ENCODE assay signal across 10 cellular contexts in the genomic region with DNA sequence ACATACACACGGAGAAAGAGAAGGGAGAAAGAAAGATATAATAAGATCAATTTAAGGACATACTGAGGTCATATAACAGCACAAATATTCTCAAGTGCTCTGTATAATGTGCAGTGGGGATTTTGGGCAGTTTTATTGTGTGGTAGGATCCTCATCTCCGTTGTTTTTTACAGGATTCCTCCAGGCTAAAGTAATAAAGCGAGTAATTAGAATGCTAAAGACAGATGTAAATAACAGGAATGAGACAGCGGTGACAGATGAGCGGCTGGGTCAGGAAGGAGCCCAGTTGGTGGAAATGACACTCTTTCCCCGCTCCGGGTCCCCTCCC. TPM values are rescaled to one million over a fixed set of nuclear protein-coding genes. Genes with fewer than 3 reads are reported as not detected.
A peak's percentile ranks its signal among the peaks of the same experiment; 100 is the strongest.
DNase-seq lines count a peak whose midpoint lies in the region; ATAC-seq and TF ChIP-seq lines count a peak whose summit lies in the region.
"Had no signal": no experiment of that assay in that cellular context is flagged by ENCODE, and none has a peak within 500 bp of the region (broad histone marks: within the 10 kb centered on the region; RNA-seq: fewer than 3 reads in every experiment).

No MANE protein-coding gene starts in this region.

- no peaks in the 10 kb centered on the region for H3K9me3 ChIP-seq in CD8-positive, alpha-beta memory T cell (ENCODE audit: low read length)
- H3K9me3 ChIP-seq in SK-N-MC (ENCODE audit: low read depth, low read length): no peaks in the 10 kb centered on the region

- CTCF ChIA-PET in CD8-positive, alpha-beta memory T cell (lab: Charles Lee): no interaction called here

- no peaks in the 10 kb centered on the region for H3K36me3 ChIP-seq in CD8-positive, alpha-beta memory T cell (ENCODE audit: insufficient read depth, low read length)
- H3K36me3 ChIP-seq in SK-N-MC (ENCODE audit: insufficient read depth, low read length): no peaks in the 10 kb centered on the region

- peaks cover 37 to 86% of the 10 kb centered on the region in 2 donors for H3K27me3 Mint-ChIP-seq in CD8-positive, alpha-beta memory T cell
- peaks cover 86% of the 10 kb centered on the region for H3K27me3 Mint-ChIP-seq in progenitor cell of endocrine pancreas

- no peaks in the 10 kb centered on the region for H3K4me1 ChIP-seq in CD8-positive, alpha-beta memory T cell (ENCODE audit: insufficient read depth, low read length)

- ATAC-seq in HG02759 (IDR thresholded peaks at IDR 0.05; ENCODE audit: unreplicated experiment): no peak

- peaks cover 4 to 16% (median 14%) of the 10 kb centered on the region in 3 donors for H3K4me1 Mint-ChIP-seq in CD8-positive, alpha-beta memory T cell
- H3K4me1 Mint-ChIP-seq in progenitor cell of endocrine pancreas (ENCODE audit: low read depth): peaks cover 3% of the 10 kb centered on the region

- no peak overlapping the region for H3K4me3 ChIP-seq in CD8-positive, alpha-beta memory T cell (ENCODE audit: low read length)
- H3K4me3 ChIP-seq in SK-N-MC: peak overlapping the region; percentile 72

- POLR2A ChIA-PET in CD8-positive, alpha-beta memory T cell (lab: Charles Lee): no interaction called here

- H3K27ac ChIP-seq in CD8-positive, alpha-beta memory T cell (ENCODE audit: low read depth, low read length): no peak overlapping the region
- no peak overlapping the region for H3K27ac ChIP-seq in SK-N-MC

- peak overlapping the region; percentile 37 to 84 (median 75) for H3K4me3 Mint-ChIP-seq in CD8-positive, alpha-beta memory T cell
- peak overlapping the region; percentile 27 for H3K4me3 Mint-ChIP-seq in progenitor cell of endocrine pancreas (ENCODE audit: low read depth)

- H3K27me3 ChIP-seq in CD8-positive, alpha-beta memory T cell (ENCODE audit: insufficient read depth, low read length, poor library complexity, severe bottlenecking): peaks cover 10% of the 10 kb centered on the region

- H3K27ac Mint-ChIP-seq in CD8-positive, alpha-beta memory T cell: no peak overlapping the region
- H3K27ac Mint-ChIP-seq in progenitor cell of endocrine pancreas: no peak overlapping the region

- H3K36me3 Mint-ChIP-seq in CD8-positive, alpha-beta memory T cell: no peaks in the 10 kb centered on the region
- no peaks in the 10 kb centered on the region for H3K36me3 Mint-ChIP-seq in progenitor cell of endocrine pancreas (ENCODE audit: insufficient read depth)

- H3K9me3 Mint-ChIP-seq in CD8-positive, alpha-beta memory T cell: peaks cover 0 to 3% (median 0%) of the 10 kb centered on the region in 5 donors
- H3K9me3 Mint-ChIP-seq in progenitor cell of endocrine pancreas (ENCODE audit: low read depth): no peaks in the 10 kb centered on the region

- no peak overlapping the region for H3K9ac ChIP-seq in SK-N-MC (ENCODE audit: insufficient read length)

- TF ChIP-seq CTCF in progenitor cell of endocrine pancreas (IDR thresholded peaks at IDR 0.05; ENCODE audit: unreplicated experiment): no peak

- no peak for DNase-seq in CD8-positive, alpha-beta memory T cell
- DNase-seq in SK-N-MC (ENCODE audit: low read depth, low spot score): no peak
- peak; percentile 8 for DNase-seq in fibroblast of peridontal ligament (ENCODE audit: extremely low read depth)
- no peak for DNase-seq in progenitor cell of endocrine pancreas (ENCODE audit: low spot score, unreplicated experiment)
- no peak for DNase-seq in SIG-M5 (lab: John Stamatoyannopoulos, UW)
- DNase-seq in NCI-H1436 (lab: John Stamatoyannopoulos, UW): no peak
- DNase-seq in iPS-NIHi7 (ENCODE audit: extremely low spot score): no peak
- DNase-seq: midbrain, NCI-H446 had no signal

RNA-seq across cellular contexts. Expression of a gene that starts 15.9 kb away (rescaled TPM):
- total RNA-seq in CD8-positive, alpha-beta memory T cell: not detected
- polyA plus RNA-seq in CD8-positive, alpha-beta memory T cell: not detected
- 0.17 and 0.31 TPM in 2 replicates for total RNA-seq in progenitor cell of endocrine pancreas
